ENCODE assay signal across 12 cellular contexts in the genomic region with DNA sequence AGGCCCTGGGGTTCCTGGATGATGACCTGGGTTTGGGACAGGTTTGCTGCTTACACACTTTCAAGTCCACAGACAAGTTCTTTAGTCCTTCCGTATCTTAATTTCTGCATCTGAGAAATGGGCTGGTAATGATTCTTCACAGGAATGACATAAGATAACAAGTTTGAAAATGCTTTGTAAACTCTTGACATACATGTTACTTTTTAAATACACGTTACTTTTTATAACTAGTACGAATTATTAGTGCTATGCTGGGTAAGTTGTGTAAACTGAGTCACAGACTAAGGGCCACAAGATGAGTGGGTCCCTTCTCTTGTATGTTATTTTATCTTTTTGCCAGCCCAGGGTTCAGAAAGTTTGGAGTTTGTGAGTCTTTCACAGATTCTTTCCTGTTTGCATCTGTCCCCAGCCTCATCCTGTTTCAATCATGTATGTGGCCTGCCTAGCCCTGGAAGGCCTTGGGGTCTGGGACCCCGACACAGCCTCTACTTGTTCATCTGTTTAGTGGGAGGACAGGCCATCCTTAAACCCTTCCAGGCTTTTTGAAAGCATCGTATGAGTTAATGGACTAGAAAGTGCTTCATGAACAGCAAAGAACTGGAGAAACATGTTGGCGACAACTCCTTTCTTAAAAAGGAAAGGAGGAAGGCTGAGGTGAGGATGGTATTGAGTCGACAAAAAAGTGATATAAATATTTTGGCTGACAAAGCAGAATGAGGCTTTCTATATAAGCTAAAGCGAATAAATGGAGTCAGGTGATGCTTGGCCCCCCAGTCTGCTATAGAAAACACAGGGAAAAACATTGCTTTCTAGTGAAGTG. TPM values are rescaled to one million over a fixed set of nuclear protein-coding genes. Genes with fewer than 3 reads are reported as not detected.
DNase-seq lines count a peak whose midpoint lies in the region; ATAC-seq and TF ChIP-seq lines count a peak whose summit lies in the region.
"Had no signal": no experiment of that assay in that cellular context is flagged by ENCODE, and none has a peak within 500 bp of the region (broad histone marks: within the 10 kb centered on the region; RNA-seq: fewer than 3 reads in every experiment).

No MANE protein-coding gene starts in this region.

- H3K27ac Mint-ChIP-seq in activated CD8-positive, alpha-beta memory T cell treated with anti-CD3 and anti-CD28 coated beads, Interleukin-2, amount 10 ng/mL, durations not matched to agents 7 days and 5 days: no peak overlapping the region
- H3K27ac Mint-ChIP-seq in chondrocyte (ENCODE audit: unreplicated experiment): peak overlapping the region; percentile 1

- no peaks in the 10 kb centered on the region for H4K20me1 ChIP-seq in Karpas-422 (ENCODE audit: insufficient read depth, low read depth, low read length)

- H3K36me3 ChIP-seq in muscle layer of duodenum (ENCODE audit: control insufficient read depth in 1 of 2, insufficient read depth in 2 of 2, low read length in 2 of 2): no peaks in the 10 kb centered on the region
- H3K36me3 ChIP-seq in upper lobe of right lung: no peaks in the 10 kb centered on the region
- no peaks in the 10 kb centered on the region for H3K36me3 ChIP-seq in Karpas-422 (ENCODE audit: insufficient read depth, low read length)

- no peaks in the 10 kb centered on the region for H3K79me2 ChIP-seq in Karpas-422 (ENCODE audit: low read length)

- H3K4me1 ChIP-seq in muscle layer of duodenum (ENCODE audit: control insufficient read depth in 1 of 2, insufficient read depth in 2 of 2, low read length in 2 of 2) (peaks cover 5 to 13% of the 10 kb centered on the region in 2 donors), upper lobe of right lung (peaks cover 26% of the 10 kb centered on the region), Karpas-422 (ENCODE audit: low read length) (no peaks in the 10 kb centered on the region)

- no peaks in the 10 kb centered on the region for H3K9me2 ChIP-seq in Karpas-422 (replicated peaks; ENCODE audit: insufficient read depth, low read length)

- H3K9ac ChIP-seq in Karpas-422 (ENCODE audit: low read length): no peak overlapping the region

- H3K4me2 ChIP-seq in Karpas-422 (ENCODE audit: low read depth, low read length, poor library complexity, severe bottlenecking): no peak overlapping the region

- intact Hi-C loops in upper lobe of right lung (cut with DNase I): no loop called here

- peaks cover 1% of the 10 kb centered on the region for H3K36me3 Mint-ChIP-seq in activated CD8-positive, alpha-beta memory T cell treated with anti-CD3 and anti-CD28 coated beads, Interleukin-2, amount 10 ng/mL, durations not matched to agents 7 days and 5 days
- peaks cover 2% of the 10 kb centered on the region for H3K36me3 Mint-ChIP-seq in chondrocyte (ENCODE audit: low read depth)

- no peaks in the 10 kb centered on the region for H3K9me3 ChIP-seq in muscle layer of duodenum (ENCODE audit: control insufficient read depth in 1 of 2, low read length in 2 of 2)
- H3K9me3 ChIP-seq in upper lobe of right lung: peaks cover under 1% of the 10 kb centered on the region
- H3K9me3 ChIP-seq in Karpas-422 (ENCODE audit: low read length): no peaks in the 10 kb centered on the region

- peaks cover 2% of the 10 kb centered on the region for H3K9me3 Mint-ChIP-seq in activated CD8-positive, alpha-beta memory T cell treated with anti-CD3 and anti-CD28 coated beads, Interleukin-2, amount 10 ng/mL, durations not matched to agents 7 days and 5 days (ENCODE audit: low read depth)
- H3K9me3 Mint-ChIP-seq in chondrocyte (ENCODE audit: low read depth): peaks cover 3% of the 10 kb centered on the region

- peak overlapping the region; percentile 52 to 55 for H3K4me3 ChIP-seq in muscle layer of duodenum (ENCODE audit: low read depth in 1 of 2, low read length in 2 of 2)
- peak overlapping the region; percentile 42 for H3K4me3 ChIP-seq in upper lobe of right lung
- no peak overlapping the region for H3K4me3 ChIP-seq in Karpas-422 (ENCODE audit: low read length)

- peak; percentile 28 for DNase-seq in activated CD8-positive, alpha-beta memory T cell treated with anti-CD3 and anti-CD28 coated beads, Interleukin-2, amount 10 ng/mL, durations not matched to agents 7 days and 5 days
- no peak for DNase-seq in activated CD8-positive, alpha-beta memory T cell treated with anti-CD3 and anti-CD28 coated beads, Interleukin-2, amount 50 U/mL, for 48 hours
- DNase-seq in chondrocyte (ENCODE audit: low spot score) (no peak), upper lobe of right lung (no peak), Karpas-422 (no peak), GM03348 (ENCODE audit: low spot score) (no peak)
- DNase-seq: amniotic stem cell; EL; NCI-H1436 treated with DMSO at 0.1 percent for 48 hours; stimulated activated naive CD4-positive, alpha-beta T cell had no signal

- H3K27me3 ChIP-seq in muscle layer of duodenum (ENCODE audit: low read depth, low read length) (no peaks in the 10 kb centered on the region), upper lobe of right lung (no peaks in the 10 kb centered on the region), Karpas-422 (ENCODE audit: low read length) (no peaks in the 10 kb centered on the region)

- H3K4me1 Mint-ChIP-seq in activated CD8-positive, alpha-beta memory T cell treated with anti-CD3 and anti-CD28 coated beads, Interleukin-2, amount 10 ng/mL, durations not matched to agents 7 days and 5 days: peaks cover 14% of the 10 kb centered on the region
- H3K4me1 Mint-ChIP-seq in chondrocyte (ENCODE audit: low read depth): peaks cover 56% of the 10 kb centered on the region

- no peak for ATAC-seq in activated CD8-positive, alpha-beta memory T cell treated with anti-CD3 and anti-CD28 coated beads, Interleukin-2, amount 10 ng/mL, durations not matched to agents 7 days and 5 days
- ATAC-seq in upper lobe of right lung (no peak), HG03045 (IDR thresholded peaks at IDR 0.05; ENCODE audit: unreplicated experiment) (no peak)

- peak overlapping the region; percentile 25 for H3K4me3 Mint-ChIP-seq in activated CD8-positive, alpha-beta memory T cell treated with anti-CD3 and anti-CD28 coated beads, Interleukin-2, amount 10 ng/mL, durations not matched to agents 7 days and 5 days
- no peak overlapping the region for H3K4me3 Mint-ChIP-seq in chondrocyte (ENCODE audit: unreplicated experiment)

- no peak for TF ChIP-seq CTCF in chondrocyte (IDR thresholded peaks at IDR 0.05)
- no peak for TF ChIP-seq CTCF in upper lobe of right lung (IDR thresholded peaks at IDR 0.05)

- CTCF ChIA-PET in activated CD8-positive, alpha-beta memory T cell treated with anti-CD3 and anti-CD28 coated beads, Interleukin-2, amount 10 ng/mL, durations not matched to agents 7 days and 5 days (lab: Charles Lee): no interaction called here

- H3K27ac ChIP-seq in muscle layer of duodenum (ENCODE audit: low read length) (peak overlapping the region; percentile 73), upper lobe of right lung (peak overlapping the region; percentile 30), Karpas-422 (ENCODE audit: low read length) (no peak overlapping the region)

- no peak overlapping the region for H2AFZ ChIP-seq in Karpas-422 (ENCODE audit: low read length)

- H3K27me3 Mint-ChIP-seq in activated CD8-positive, alpha-beta memory T cell treated with anti-CD3 and anti-CD28 coated beads, Interleukin-2, amount 10 ng/mL, durations not matched to agents 7 days and 5 days: peaks cover 2% of the 10 kb centered on the region
- no peaks in the 10 kb centered on the region for H3K27me3 Mint-ChIP-seq in chondrocyte (ENCODE audit: low read depth)

RNA-seq across cellular contexts. Expression of gene ZNF618, which starts 9.3 kb away (rescaled TPM):
- total RNA-seq in activated CD8-positive, alpha-beta memory T cell treated with anti-CD3 and anti-CD28 coated beads, Interleukin-2, amount 10 ng/mL, durations not matched to agents 7 days and 5 days: under 1 TPM; 0.54 to 0.79 TPM
- total RNA-seq in chondrocyte (25.5 to 35.5 TPM (median 27.3 TPM) in 3 replicates), upper lobe of right lung (9.8 TPM)
- not detected in 2 replicates for total RNA-seq in Karpas-422 (2014; rRNA removed; shearing (Covaris generic); ENCODE audit: low replicate concordance)
